ENCODE assay signal across 1 cellular context in the genomic region with DNA sequence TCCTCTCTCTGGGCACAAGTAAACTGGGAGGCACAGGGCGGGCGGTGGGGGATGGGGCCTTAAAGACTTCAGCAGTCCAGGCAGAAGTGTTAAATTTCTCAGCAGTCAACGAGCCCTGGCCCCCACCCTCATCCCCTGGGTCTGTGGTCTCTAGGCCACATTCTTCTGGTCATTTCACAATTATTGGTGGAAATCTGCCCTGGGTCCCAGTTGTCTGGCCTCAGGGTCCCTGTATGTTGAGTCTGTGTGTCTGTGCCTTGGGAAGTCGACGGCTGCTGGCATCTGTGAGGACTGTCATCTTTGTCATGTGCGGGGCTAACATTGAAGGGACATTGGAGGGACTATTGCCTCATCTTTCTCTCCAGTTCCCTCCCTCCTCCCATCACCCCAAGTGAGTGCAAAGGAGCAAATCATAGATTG.
TF ChIP-seq lines count a peak whose summit lies in the region.

No MANE protein-coding gene starts in this region.

TF ChIP-seq in SK-N-SH treated with all-trans-retinoic acid at 6 μM for 48 hours, 23 proteins besides CTCF, POLR2A, EP300 and RAD21 (continued from another document):
- TF ChIP-seq, protein P1, sequence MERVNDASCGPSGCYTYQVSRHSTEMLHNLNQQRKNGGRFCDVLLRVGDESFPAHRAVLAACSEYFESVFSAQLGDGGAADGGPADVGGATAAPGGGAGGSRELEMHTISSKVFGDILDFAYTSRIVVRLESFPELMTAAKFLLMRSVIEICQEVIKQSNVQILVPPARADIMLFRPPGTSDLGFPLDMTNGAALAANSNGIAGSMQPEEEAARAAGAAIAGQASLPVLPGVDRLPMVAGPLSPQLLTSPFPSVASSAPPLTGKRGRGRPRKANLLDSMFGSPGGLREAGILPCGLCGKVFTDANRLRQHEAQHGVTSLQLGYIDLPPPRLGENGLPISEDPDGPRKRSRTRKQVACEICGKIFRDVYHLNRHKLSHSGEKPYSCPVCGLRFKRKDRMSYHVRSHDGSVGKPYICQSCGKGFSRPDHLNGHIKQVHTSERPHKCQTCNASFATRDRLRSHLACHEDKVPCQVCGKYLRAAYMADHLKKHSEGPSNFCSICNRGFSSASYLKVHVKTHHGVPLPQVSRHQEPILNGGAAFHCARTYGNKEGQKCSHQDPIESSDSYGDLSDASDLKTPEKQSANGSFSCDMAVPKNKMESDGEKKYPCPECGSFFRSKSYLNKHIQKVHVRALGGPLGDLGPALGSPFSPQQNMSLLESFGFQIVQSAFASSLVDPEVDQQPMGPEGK (CRISPR knock-in tag; IDR thresholded peaks at IDR 0.05; ENCODE audit: borderline replicate concordance), result no peak
- no peak for TF ChIP-seq TOX (CRISPR knock-in tag; IDR thresholded peaks at IDR 0.05; ENCODE audit: borderline replicate concordance)
- no peak for TF ChIP-seq SNAI2 (CRISPR knock-in tag; IDR thresholded peaks at IDR 0.05)
- TF ChIP-seq, protein P2, sequence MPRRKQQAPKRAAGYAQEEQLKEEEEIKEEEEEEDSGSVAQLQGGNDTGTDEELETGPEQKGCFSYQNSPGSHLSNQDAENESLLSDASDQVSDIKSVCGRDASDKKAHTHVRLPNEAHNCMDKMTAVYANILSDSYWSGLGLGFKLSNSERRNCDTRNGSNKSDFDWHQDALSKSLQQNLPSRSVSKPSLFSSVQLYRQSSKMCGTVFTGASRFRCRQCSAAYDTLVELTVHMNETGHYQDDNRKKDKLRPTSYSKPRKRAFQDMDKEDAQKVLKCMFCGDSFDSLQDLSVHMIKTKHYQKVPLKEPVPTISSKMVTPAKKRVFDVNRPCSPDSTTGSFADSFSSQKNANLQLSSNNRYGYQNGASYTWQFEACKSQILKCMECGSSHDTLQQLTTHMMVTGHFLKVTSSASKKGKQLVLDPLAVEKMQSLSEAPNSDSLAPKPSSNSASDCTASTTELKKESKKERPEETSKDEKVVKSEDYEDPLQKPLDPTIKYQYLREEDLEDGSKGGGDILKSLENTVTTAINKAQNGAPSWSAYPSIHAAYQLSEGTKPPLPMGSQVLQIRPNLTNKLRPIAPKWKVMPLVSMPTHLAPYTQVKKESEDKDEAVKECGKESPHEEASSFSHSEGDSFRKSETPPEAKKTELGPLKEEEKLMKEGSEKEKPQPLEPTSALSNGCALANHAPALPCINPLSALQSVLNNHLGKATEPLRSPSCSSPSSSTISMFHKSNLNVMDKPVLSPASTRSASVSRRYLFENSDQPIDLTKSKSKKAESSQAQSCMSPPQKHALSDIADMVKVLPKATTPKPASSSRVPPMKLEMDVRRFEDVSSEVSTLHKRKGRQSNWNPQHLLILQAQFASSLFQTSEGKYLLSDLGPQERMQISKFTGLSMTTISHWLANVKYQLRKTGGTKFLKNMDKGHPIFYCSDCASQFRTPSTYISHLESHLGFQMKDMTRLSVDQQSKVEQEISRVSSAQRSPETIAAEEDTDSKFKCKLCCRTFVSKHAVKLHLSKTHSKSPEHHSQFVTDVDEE (CRISPR knock-in tag; IDR thresholded peaks at IDR 0.05), result no peak
- no peak for TF ChIP-seq ESRRG (CRISPR knock-in tag; IDR thresholded peaks at IDR 0.05)
- no peak for TF ChIP-seq BACH2 (CRISPR knock-in tag; IDR thresholded peaks at IDR 0.05; ENCODE audit: borderline replicate concordance)
- no peak for TF ChIP-seq POU6F1 (CRISPR knock-in tag; IDR thresholded peaks at IDR 0.05; ENCODE audit: borderline replicate concordance, low read depth)
- no peak for TF ChIP-seq GLIS3 (CRISPR knock-in tag; IDR thresholded peaks at IDR 0.05)
